In the genomic region with DNA sequence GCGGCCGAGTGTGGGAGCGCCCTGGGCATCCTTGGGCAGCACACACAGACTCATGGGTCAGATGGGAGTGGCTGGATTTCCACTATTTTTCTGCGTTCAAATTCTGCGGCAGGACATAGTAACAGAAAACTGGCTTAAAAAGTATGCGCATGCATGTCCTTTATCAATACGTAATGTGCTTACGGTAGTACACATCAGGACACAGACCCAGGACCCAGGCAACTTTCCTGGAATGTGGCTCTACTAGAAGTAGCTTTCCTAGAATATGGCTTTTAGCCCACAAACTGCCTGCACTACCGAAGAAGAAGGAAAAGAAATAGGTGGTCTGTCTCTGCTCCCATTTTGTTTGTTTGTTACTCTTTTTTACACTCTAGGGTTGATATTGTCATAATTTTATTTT, we compare ENCODE assay signal across 26 cellular contexts. TPM values are rescaled to one million over a fixed set of nuclear protein-coding genes. Genes with fewer than 3 reads are reported as not detected.
A peak's percentile ranks its signal among the peaks of the same experiment; 100 is the strongest.
DNase-seq lines count a peak whose midpoint lies in the region; ATAC-seq, FAIRE-seq and TF ChIP-seq lines count a peak whose summit lies in the region.
"Had no signal": no experiment of that assay in that cellular context is flagged by ENCODE, and none has a peak within 500 bp of the region (broad histone marks: within the 10 kb centered on the region; RNA-seq: fewer than 3 reads in every experiment).

No MANE protein-coding gene starts in this region.

- TF ChIP-seq CTCF in HepG2 (CRISPR knock-in tag; IDR thresholded peaks at IDR 0.05) (no peak), right lobe of liver (IDR thresholded peaks at IDR 0.05) (no peak), OCI-LY1 (IDR thresholded peaks at IDR 0.05; ENCODE audit: low read length) (no peak), K562 (IDR thresholded peaks at IDR 0.05 in 2 of 3, conservative IDR thresholded peaks at IDR 0.05 in 1 of 3; ENCODE audit: insufficient read depth in 2 of 3, low read depth in 1 of 3, low read length in 3 of 3) (no peak), esophagus muscularis mucosa (IDR thresholded peaks at IDR 0.05) (no peak), dorsolateral prefrontal cortex (IDR thresholded peaks at IDR 0.05 in 54 of 56, conservative IDR thresholded peaks at IDR 0.05 in 2 of 56; ENCODE audit: low read depth in 1 of 56, partially characterized antibody in 56 of 56) (no peak)

- H3K4me3 ChIP-seq in HepG2 (replicated peaks in 1 of 3; ENCODE audit: insufficient read depth in 1 of 3, low read depth in 2 of 3, low read length in 3 of 3), result no peak overlapping the region
- no peak overlapping the region for H3K4me3 ChIP-seq in right lobe of liver
- no peak overlapping the region for H3K4me3 ChIP-seq in OCI-LY1 (ENCODE audit: low read depth, low read length, poor library complexity, severe bottlenecking)
- no peak overlapping the region for H3K4me3 ChIP-seq in K562
- no peak overlapping the region for H3K4me3 ChIP-seq in esophagus muscularis mucosa
- H3K4me3 ChIP-seq in dorsolateral prefrontal cortex, result no peak overlapping the region
- H3K4me3 ChIP-seq: BLaER1, GM12878 had no signal

- 78% methylated on average over 9 of the region's 9 CpGs for WGBS in HepG2 (ENCODE audit: low lambda C conversion rate)
- WGBS in right lobe of liver (ENCODE audit: insufficient coverage, low coverage, low lambda C conversion rate, missing lambda C conversion rate), result 64% methylated on average over 5 of the region's 9 CpGs
- WGBS in K562 (ENCODE audit: insufficient coverage, low coverage, missing lambda C conversion rate), result 15% methylated on average over 7 of the region's 9 CpGs
- WGBS in esophagus muscularis mucosa, result 91% methylated on average over 9 of the region's 9 CpGs

- TF ChIP-seq POLR2A in HepG2 (IDR thresholded peaks at IDR 0.05; ENCODE audit: insufficient read depth in 1 of 2, low read depth in 2 of 2, low read length in 2 of 2) (no peak), right lobe of liver (IDR thresholded peaks at IDR 0.05) (no peak), K562 (conservative IDR thresholded peaks at IDR 0.05) (no peak), esophagus muscularis mucosa (IDR thresholded peaks at IDR 0.05; ENCODE audit: low read depth) (no peak)

- H3K27ac ChIP-seq in HepG2 (ENCODE audit: extremely low read length, insufficient read depth, low read length), result no peak overlapping the region
- H3K27ac ChIP-seq in right lobe of liver, result no peak overlapping the region
- H3K27ac ChIP-seq in OCI-LY1 (ENCODE audit: low read depth, low read length, poor library complexity, severe bottlenecking), result peak overlapping the region; percentile 40
- H3K27ac ChIP-seq in K562 (ENCODE audit: extremely low read depth, low read depth, low read length), result no peak overlapping the region
- no peak overlapping the region for H3K27ac ChIP-seq in esophagus muscularis mucosa (replicated peaks in 1 of 4)
- H3K27ac ChIP-seq in dorsolateral prefrontal cortex, result no peak overlapping the region
- H3K27ac ChIP-seq: 22Rv1, BLaER1 had no signal

- DNase-seq in HepG2 (ENCODE audit: low spot score) (no peak), right lobe of liver (no peak), K562 (ENCODE audit: extremely low read depth in 1 of 4, low spot score in 3 of 4) (peak in 1 of 4 experiments; percentile 9), esophagus muscularis mucosa (ENCODE audit: extremely low spot score) (no peak), anterior cingulate cortex (lab: John Stamatoyannopoulos, UW) (no peak), dorsolateral prefrontal cortex (no peak)
- DNase-seq: ACHN; BE2C; C1 segment of cervical spinal cord; Caco-2; Calu3; CD4-positive, CD25-positive, alpha-beta regulatory T cell; CD8-positive, alpha-beta T cell; DMS 273 treated with DMSO at 0.1 percent for 48 hours; DMS153; DMS53; DMS79; DND-41; EL; GDM1 had no signal

- H3F3A ChIP-seq in OCI-LY1 (ENCODE audit: insufficient read depth, low read length), result no peaks in the 10 kb centered on the region

- CTCF ChIA-PET in HepG2 (lab: Yijun Ruan, JAX; ENCODE audit: low intra/inter-chr PET ratio, low total read pairs) (no interaction called here), K562 (lab: Yijun Ruan, JAX; ENCODE audit: low intra/inter-chr PET ratio) (no interaction called here)

- H3K27me3 ChIP-seq in HepG2 (ENCODE audit: control insufficient read depth in 1 of 2, insufficient read depth in 2 of 2, low read length in 2 of 2) (no peaks in the 10 kb centered on the region), right lobe of liver (no peaks in the 10 kb centered on the region), OCI-LY1 (ENCODE audit: insufficient read depth, low read length) (no peaks in the 10 kb centered on the region), K562 (ENCODE audit: control insufficient read depth in 2 of 2, insufficient read depth in 2 of 2, low read length in 2 of 2) (no peaks in the 10 kb centered on the region), esophagus muscularis mucosa (no peaks in the 10 kb centered on the region), dorsolateral prefrontal cortex (peaks cover 0 to 29% (median 0%) of the 10 kb centered on the region in 45 donors)
- H3K27me3 ChIP-seq: BLaER1 had no signal

- no peaks in the 10 kb centered on the region for H3K9me1 ChIP-seq in K562 (ENCODE audit: control insufficient read depth, insufficient read depth, low read length)

- TF ChIP-seq RAD21 in HepG2 (CRISPR knock-in tag; IDR thresholded peaks at IDR 0.05) (no peak), K562 (CRISPR knock-in tag; conservative IDR thresholded peaks at IDR 0.05 in 1 of 2, IDR thresholded peaks at IDR 0.05 in 1 of 2) (no peak)

- H3K4me1 ChIP-seq in HepG2 (ENCODE audit: insufficient read depth, low read length) (peaks cover 29% of the 10 kb centered on the region), right lobe of liver (no peaks in the 10 kb centered on the region), OCI-LY1 (ENCODE audit: insufficient read depth, low read length, severe bottlenecking) (peaks cover 27% of the 10 kb centered on the region), K562 (replicated peaks in 1 of 2; ENCODE audit: control insufficient read depth in 2 of 2, insufficient read depth in 2 of 2, low read length in 2 of 2) (peaks cover 2 to 15% of the 10 kb centered on the region in 2 experiments; a peak in 2 of 5 replicates), esophagus muscularis mucosa (peaks cover 17 to 22% (median 18%) of the 10 kb centered on the region in 4 donors)
- H3K4me1 ChIP-seq: BE2C, BLaER1, Caco-2 had no signal

- in situ Hi-C loops in HepG2 (cut with HindIII; ENCODE audit: extremely low pct_ligation_motif_present, low pct_unique_long_range_greater_than_20kb), result no loop called here
- in situ Hi-C loops in K562 (cut with MboI), result no loop called here

- H3K9me3 ChIP-seq in HepG2 (ENCODE audit: low read length) (no peaks in the 10 kb centered on the region), right lobe of liver (no peaks in the 10 kb centered on the region), OCI-LY1 (ENCODE audit: low read length) (no peaks in the 10 kb centered on the region), K562 (replicated peaks; ENCODE audit: control insufficient read depth, insufficient read depth, low read depth, low read length) (no peaks in the 10 kb centered on the region), esophagus muscularis mucosa (no peaks in the 10 kb centered on the region)
- H3K9me3 ChIP-seq: BE2C, BLaER1, Caco-2 had no signal

- H4K20me1 ChIP-seq in HepG2 (ENCODE audit: insufficient read depth, low read length), result no peaks in the 10 kb centered on the region
- H4K20me1 ChIP-seq in OCI-LY1 (ENCODE audit: insufficient read depth, low read length), result no peaks in the 10 kb centered on the region
- no peaks in the 10 kb centered on the region for H4K20me1 ChIP-seq in K562 (replicated peaks; ENCODE audit: control insufficient read depth, insufficient read depth, low read length)
- H4K20me1 ChIP-seq: BLaER1 had no signal

- H3K36me3 ChIP-seq in HepG2 (replicated peaks in 1 of 2; ENCODE audit: control insufficient read depth in 1 of 2, insufficient read depth in 2 of 2, low read length in 2 of 2) (no peaks in the 10 kb centered on the region), right lobe of liver (no peaks in the 10 kb centered on the region), OCI-LY1 (ENCODE audit: insufficient read depth, low read length) (no peaks in the 10 kb centered on the region), K562 (ENCODE audit: control insufficient read depth, insufficient read depth, low read length) (no peaks in the 10 kb centered on the region), esophagus muscularis mucosa (no peaks in the 10 kb centered on the region)
- H3K36me3 ChIP-seq: BE2C, BLaER1 had no signal

- intact Hi-C loops in HepG2 (cut with micrococcal nuclease; ENCODE audit: unreplicated experiment) (no loop called here), right lobe of liver (cut with DNase I) (no loop called here), K562 (cut with micrococcal nuclease) (loop anchor here (10.0 kb wide), 1 partner anchor 78 kb away; no protein-coding TSS in a partner anchor), esophagus muscularis mucosa (cut with DNase I) (no loop called here), dorsolateral prefrontal cortex (cut with DNase I) (no loop called here)

- H3K9me2 ChIP-seq in OCI-LY1 (ENCODE audit: low read depth, low read length), result no peaks in the 10 kb centered on the region

- TF ChIP-seq EP300 in HepG2 (IDR thresholded peaks at IDR 0.05; ENCODE audit: low read depth in 2 of 2, low read length in 2 of 2) (no peak), HepG2 (CRISPR knock-in tag; IDR thresholded peaks at IDR 0.05; ENCODE audit: borderline replicate concordance) (no peak), K562 (IDR thresholded peaks at IDR 0.05; ENCODE audit: low read length) (no peak), esophagus muscularis mucosa (IDR thresholded peaks at IDR 0.05) (no peak)

- FAIRE-seq in HepG2 (lab: Jason Lieb, UNC) (no peak), K562 (lab: Jason Lieb, UNC) (no peak)
- FAIRE-seq: GM12878, GM12892, GM18507 had no signal

- no peak for ATAC-seq in HepG2
- ATAC-seq in right lobe of liver, result no peak
- no peak; the same call in 1 of the 3 replicates for ATAC-seq in K562
- ATAC-seq: CD8-positive, alpha-beta T cell; GM12878 had no signal

- H3K9ac ChIP-seq in HepG2 (ENCODE audit: insufficient read depth, low read depth, low read length), result no peak overlapping the region
- no peak overlapping the region for H3K9ac ChIP-seq in OCI-LY1 (ENCODE audit: low read length)
- 0 out of 4 replicates have a peak overlapping the region, but pooled peaks of 1 of the 2 experiments have one; percentile 37 for H3K9ac ChIP-seq in K562 (ENCODE audit: insufficient read depth in 1 of 2, low read depth in 2 of 2, low read length in 2 of 2)
- H3K9ac ChIP-seq: BLaER1 had no signal

- POLR2A ChIA-PET in HepG2 (lab: Yijun Ruan, JAX) (no interaction called here), K562 (lab: Yijun Ruan, JAX) (no interaction called here)

- H3K4me2 ChIP-seq in HepG2 (ENCODE audit: low read depth, low read length), result no peak overlapping the region
- no peak overlapping the region for H3K4me2 ChIP-seq in OCI-LY1 (ENCODE audit: low read length)
- peak overlapping the region; percentile 49; the same call in 1 of the 2 replicates for H3K4me2 ChIP-seq in K562 (ENCODE audit: insufficient read depth, low read length)
- H3K4me2 ChIP-seq: BLaER1 had no signal

- no peak overlapping the region for H2AFZ ChIP-seq in HepG2 (ENCODE audit: low read length)
- H2AFZ ChIP-seq in OCI-LY1 (ENCODE audit: low read length), result no peak overlapping the region
- peak overlapping the region; percentile 82 for H2AFZ ChIP-seq in K562 (ENCODE audit: low read depth, low read length)

- no TSS peak for BruUV-seq in HepG2 (replicated peaks; lab: Mats Ljungman, UMichigan)
- BruUV-seq in K562 (replicated peaks; lab: Mats Ljungman, UMichigan), result no TSS peak

- H3K79me2 ChIP-seq in HepG2 (ENCODE audit: insufficient read depth, low read length) (no peaks in the 10 kb centered on the region), OCI-LY1 (ENCODE audit: insufficient read depth, low read length) (no peaks in the 10 kb centered on the region), K562 (ENCODE audit: control insufficient read depth, insufficient read depth, low read length) (no peaks in the 10 kb centered on the region)

RNA-seq across cellular contexts. Expression of a gene that starts 43.4 kb away (rescaled TPM):
- 8.9 and 11.3 TPM in 2 replicates for total RNA-seq in HepG2 (2016; rRNA removed; fragmentation: Illumina TruSeq; extraction: Trizol)
- total RNA-seq in HepG2 (2016; cell fraction: cytosol; rRNA removed; fragmentation: Illumina TruSeq; extraction: Trizol; ENCODE audit: low read depth), result 4.2 and 5.0 TPM in 2 replicates
- 7.4 and 10.6 TPM in 2 replicates for total RNA-seq in HepG2 (2016; cell fraction: insoluble cytoplasmic fraction; rRNA removed; fragmentation: Illumina TruSeq; extraction: Trizol)
- 4.7 and 6.6 TPM in 2 replicates for total RNA-seq in HepG2 (2016; cell fraction: membrane; rRNA removed; fragmentation: Illumina TruSeq; extraction: Trizol)
- total RNA-seq in HepG2 (2016; cell fraction: nucleus; rRNA removed; fragmentation: Illumina TruSeq; extraction: Trizol), result 5.9 and 8.2 TPM in 2 replicates
- polyA plus RNA-seq in HepG2 (2011; rRNA removed), result 10.0 and 11.4 TPM in 2 replicates
- 10.9 and 12.3 TPM in 2 replicates for polyA plus RNA-seq in HepG2 (2011; cell fraction: cytosol; rRNA removed)
- 3.6 and 4.4 TPM in 2 replicates for polyA plus RNA-seq in HepG2 (2011; cell fraction: nucleus; rRNA removed)
- 6.9 and 10.2 TPM in 2 replicates for polyA plus RNA-seq in HepG2 (2012)
- 3.7 and 4.1 TPM in 2 replicates for polyA plus RNA-seq in HepG2 (2016; cell fraction: cytosol; fragmentation: Illumina TruSeq; extraction: Trizol; ENCODE audit: low read depth)
- 14.4 and 15.1 TPM in 2 replicates for polyA plus RNA-seq in HepG2 (2016; cell fraction: insoluble cytoplasmic fraction; fragmentation: Illumina TruSeq; extraction: Trizol; ENCODE audit: low read depth)
- polyA plus RNA-seq in HepG2 (2016; cell fraction: membrane; fragmentation: Illumina TruSeq; extraction: Trizol; ENCODE audit: low read depth), result 6.3 and 6.6 TPM in 2 replicates
- polyA plus RNA-seq in HepG2 (2016; cell fraction: nucleus; fragmentation: Illumina TruSeq; extraction: Trizol; ENCODE audit: insufficient read depth, low read depth), result 6.6 and 9.9 TPM in 2 replicates
- 0.94 and 8.3 TPM in 2 replicates for polyA minus RNA-seq in HepG2 (2011; rRNA and poly(A)+ RNA removed; ENCODE audit: low replicate concordance)
- polyA minus RNA-seq in HepG2 (2011; cell fraction: cytosol; rRNA and poly(A)+ RNA removed), result 3.9 and 4.2 TPM in 2 replicates
- polyA minus RNA-seq in HepG2 (2011; cell fraction: nucleus; rRNA and poly(A)+ RNA removed), result 15.9 and 20.3 TPM in 2 replicates
- 1 to 10 TPM in 3 of 6 experiments, under 1 TPM in 2, not detected in 1; 0.69 to 1.9 (median 1.4) TPM for total RNA-seq in right lobe of liver
- 5.6 and 11.8 TPM in 2 replicates for total RNA-seq in K562 (2011; cell fraction: chromatin; rRNA removed; ENCODE audit: low replicate concordance)
- 4.9 and 9.7 TPM in 2 replicates for total RNA-seq in K562 (2011; cell fraction: nucleolus; rRNA removed)
- 9.7 and 12.2 TPM in 2 replicates for total RNA-seq in K562 (2011; cell fraction: nucleoplasm; rRNA removed)
- total RNA-seq in K562 (2014; rRNA removed), result 3.7 and 3.8 TPM in 2 replicates
- 6.9 and 7.9 TPM in 2 replicates for total RNA-seq in K562 (2014; rRNA removed; fragmentation: Illumina TruSeq; extraction: Trizol)
- total RNA-seq in K562 (2015; rRNA removed; fragmentation: Illumina TruSeq; extraction: Trizol), result 7.4 and 8.2 TPM in 2 replicates
- total RNA-seq in K562 (2021), result 5.9 and 7.3 TPM in 2 replicates
- polyA plus RNA-seq in K562 (2011; rRNA removed), result 12.1 and 13.9 TPM in 2 replicates
- 8.1 and 13.8 TPM in 2 replicates for polyA plus RNA-seq in K562 (2011; cell fraction: cytosol; rRNA removed)
- 3.7 and 7.9 TPM in 2 replicates for polyA plus RNA-seq in K562 (2011; cell fraction: nucleus; rRNA removed)
- 8.9 and 9.1 TPM in 2 replicates for polyA plus RNA-seq in K562 (2012)
- polyA plus RNA-seq in K562 (2014; fragmentation: Illumina TruSeq; extraction: Trizol), result 6.2 and 7.6 TPM in 2 replicates
- 10 to 100 TPM; 20.7 to 21.6 TPM for polyA plus RNA-seq in K562 (2014; fragmentation: Nextera tagmentation; extraction: Ambion mirVana)
- 7.3 and 8.4 TPM in 2 replicates for polyA plus RNA-seq in K562 (2014; rRNA removed)
- polyA minus RNA-seq in K562 (2011; rRNA and poly(A)+ RNA removed), result 4.9 and 5.3 TPM in 2 replicates
- polyA minus RNA-seq in K562 (2011; cell fraction: cytosol; rRNA and poly(A)+ RNA removed), result 1.2 and 1.5 TPM in 2 replicates
- polyA minus RNA-seq in K562 (2011; cell fraction: nucleus; rRNA and poly(A)+ RNA removed), result 3.6 and 8.0 TPM in 2 replicates
- total RNA-seq in esophagus muscularis mucosa, result 1 to 10 TPM; 1.7 to 4.6 (median 2.6) TPM
- 10 to 100 TPM in 12 of 120 experiments, 1 to 10 TPM in 108; 3.7 to 13.9 (median 7.7) TPM for total RNA-seq in dorsolateral prefrontal cortex
